In genomic region chr1:19156676-19157075, GRCh38 we compare ENCODE assay signal across 12 cellular contexts. TPM values are rescaled to one million over a fixed set of nuclear protein-coding genes. Genes with fewer than 3 reads are reported as not detected.
DNase-seq lines count a peak whose midpoint lies in the region; ATAC-seq, FAIRE-seq and TF ChIP-seq lines count a peak whose summit lies in the region.
"Had no signal": no experiment of that assay in that cellular context is flagged by ENCODE, and none has a peak within 500 bp of the region (broad histone marks: within the 10 kb centered on the region; RNA-seq: fewer than 3 reads in every experiment).

No MANE protein-coding gene starts in this region.

- TF ChIP-seq CTCF in activated CD8-positive, alpha-beta T cell treated with anti-CD3 and anti-CD28 coated beads for 36 hours (IDR thresholded peaks at IDR 0.05) = no peak
- TF ChIP-seq CTCF in glutamatergic neuron (IDR thresholded peaks at IDR 0.05; ENCODE audit: partially characterized antibody, unreplicated experiment) = no peak
- TF ChIP-seq CTCF in esophagus squamous epithelium (IDR thresholded peaks at IDR 0.05) = no peak

- no peak for ATAC-seq in activated CD8-positive, alpha-beta T cell treated with anti-CD3 and anti-CD28 coated beads for 36 hours
- no peak for ATAC-seq in SK-N-SH treated with all-trans-retinoic acid at 6 μM for 48 hours

- peaks cover 54 to 100% (median 82%) of the 10 kb centered on the region in 3 donors for H3K36me3 ChIP-seq in esophagus squamous epithelium

- no peaks in the 10 kb centered on the region for H3K27me3 Mint-ChIP-seq in activated CD8-positive, alpha-beta T cell treated with anti-CD3 and anti-CD28 coated beads for 36 hours
- peaks cover 1% of the 10 kb centered on the region for H3K27me3 Mint-ChIP-seq in glutamatergic neuron (ENCODE audit: unreplicated experiment)
- H3K27me3 Mint-ChIP-seq: central memory CD8-positive, alpha-beta T cell had no signal

- WGBS in esophagus squamous epithelium, 2 donors = 34 to 39% methylated on average over 5 of the region's 5 CpGs

- no peaks in the 10 kb centered on the region for H3K9me3 ChIP-seq in esophagus squamous epithelium
- H3K9me3 ChIP-seq: Peyer's patch had no signal

- intact Hi-C loops in activated CD8-positive, alpha-beta T cell treated with anti-CD3 and anti-CD28 coated beads for 36 hours (cut with micrococcal nuclease) = no loop called here
- intact Hi-C loops in esophagus squamous epithelium (cut with DNase I) = no loop called here

- peaks cover 84% of the 10 kb centered on the region for H3K36me3 Mint-ChIP-seq in activated CD8-positive, alpha-beta T cell treated with anti-CD3 and anti-CD28 coated beads for 36 hours (ENCODE audit: low read depth)
- peaks cover 4% of the 10 kb centered on the region for H3K36me3 Mint-ChIP-seq in glutamatergic neuron (ENCODE audit: unreplicated experiment)

- H3K9me3 Mint-ChIP-seq in activated CD8-positive, alpha-beta T cell treated with anti-CD3 and anti-CD28 coated beads for 36 hours = no peaks in the 10 kb centered on the region
- peaks cover 1% of the 10 kb centered on the region for H3K9me3 Mint-ChIP-seq in glutamatergic neuron (ENCODE audit: unreplicated experiment)
- H3K9me3 Mint-ChIP-seq: central memory CD8-positive, alpha-beta T cell had no signal

- POLR2A ChIA-PET in activated CD8-positive, alpha-beta T cell treated with anti-CD3 and anti-CD28 coated beads for 36 hours (lab: Charles Lee) = interaction anchor here (0.9 to 1.2 kb wide), 2 partner anchors 22 to 82 kb away, joined by 3 read pairs; no protein-coding TSS in a partner anchor

- FAIRE-seq in frontal cortex (lab: Jason Lieb, UNC) = no peak

- H3K27ac Mint-ChIP-seq in activated CD8-positive, alpha-beta T cell treated with anti-CD3 and anti-CD28 coated beads for 36 hours = peak overlapping the region; percentile 2
- no peak overlapping the region for H3K27ac Mint-ChIP-seq in glutamatergic neuron (ENCODE audit: unreplicated experiment)

- CTCF ChIA-PET in activated CD8-positive, alpha-beta T cell treated with anti-CD3 and anti-CD28 coated beads for 36 hours (lab: Charles Lee) = interaction anchor here (1.0 to 1.8 kb wide), 3 partner anchors 17 to 76 kb away, joined by 3 to 4 read pairs (median 3); no protein-coding TSS in a partner anchor

- H3K27me3 ChIP-seq in esophagus squamous epithelium = no peaks in the 10 kb centered on the region
- H3K27me3 ChIP-seq: Peyer's patch had no signal

- no peak for TF ChIP-seq POLR2A in esophagus squamous epithelium (IDR thresholded peaks at IDR 0.05)

- H3K4me3 ChIP-seq in esophagus squamous epithelium = no peak overlapping the region
- H3K4me3 ChIP-seq: Peyer's patch had no signal

- H3K4me3 Mint-ChIP-seq in activated CD8-positive, alpha-beta T cell treated with anti-CD3 and anti-CD28 coated beads for 36 hours = no peak overlapping the region
- no peak overlapping the region for H3K4me3 Mint-ChIP-seq in glutamatergic neuron (ENCODE audit: unreplicated experiment)
- H3K4me3 Mint-ChIP-seq: central memory CD8-positive, alpha-beta T cell had no signal

- H3K4me1 Mint-ChIP-seq in activated CD8-positive, alpha-beta T cell treated with anti-CD3 and anti-CD28 coated beads for 36 hours (ENCODE audit: low read depth) = no peaks in the 10 kb centered on the region
- H3K4me1 Mint-ChIP-seq in glutamatergic neuron (ENCODE audit: low read depth, unreplicated experiment) = no peaks in the 10 kb centered on the region
- H3K4me1 Mint-ChIP-seq: central memory CD8-positive, alpha-beta T cell had no signal

- peak overlapping the region in 2 of 4 donors; percentile 26 to 68 for H3K27ac ChIP-seq in esophagus squamous epithelium

- peaks cover 0 to 9% (median 2%) of the 10 kb centered on the region in 3 donors for H3K4me1 ChIP-seq in esophagus squamous epithelium
- H3K4me1 ChIP-seq: Peyer's patch had no signal

- peak; percentile 88 for DNase-seq in HT-29 (ENCODE audit: low spot score)
- no peak for DNase-seq in activated CD8-positive, alpha-beta T cell treated with anti-CD3 and anti-CD28 coated beads for 36 hours
- DNase-seq in frontal cortex (ENCODE audit: low spot score in 2 of 2) = peak; percentile 5 to 24
- DNase-seq in putamen (ENCODE audit: low spot score) = peak; percentile 49
- DNase-seq in glutamatergic neuron = no peak
- DNase-seq in NCI-H2107 treated with DMSO at 0.1 percent for 48 hours (lab: John Stamatoyannopoulos, UW; ENCODE audit: unreplicated experiment) = no peak
- DNase-seq in esophagus squamous epithelium (lab: John Stamatoyannopoulos, UW) = no peak
- DNase-seq: DMS 273 treated with DMSO at 0.1 percent for 48 hours, NCI-H1436 treated with DMSO at 0.1 percent for 48 hours had no signal

TF ChIP-seq in SK-N-SH treated with all-trans-retinoic acid at 6 μM for 48 hours, 23 proteins besides CTCF, POLR2A, EP300 and RAD21:
- TF ChIP-seq ARNTL (CRISPR knock-in tag; IDR thresholded peaks at IDR 0.05; ENCODE audit: borderline replicate concordance, low read depth) (no peak), ESRRG (CRISPR knock-in tag; IDR thresholded peaks at IDR 0.05) (no peak), ZNF565 (CRISPR knock-in tag; conservative IDR thresholded peaks at IDR 0.05; ENCODE audit: low read depth) (no peak), ZC3H10 (CRISPR knock-in tag; IDR thresholded peaks at IDR 0.05) (no peak), ZNF70 (CRISPR knock-in tag; IDR thresholded peaks at IDR 0.05) (no peak), POU6F1 (CRISPR knock-in tag; IDR thresholded peaks at IDR 0.05; ENCODE audit: borderline replicate concordance, low read depth) (no peak), ZNF8 (CRISPR knock-in tag; IDR thresholded peaks at IDR 0.05) (no peak), TSHZ2 (CRISPR knock-in tag; IDR thresholded peaks at IDR 0.05) (no peak), ZFP3 (CRISPR knock-in tag; IDR thresholded peaks at IDR 0.05) (no peak)
TF ChIP-seq in SK-N-SH treated with all-trans-retinoic acid at 6 μM for 48 hours: peak in this region for 0.

RNA-seq across cellular contexts. Expression of gene UBR4, which starts 53.4 kb away (rescaled TPM):
- 128 and 146 TPM in 2 replicates for total RNA-seq in HT-29 (2014; rRNA removed; shearing (Covaris generic))
- 100 to 1,000 TPM; 133 TPM for total RNA-seq in activated CD8-positive, alpha-beta T cell treated with anti-CD3 and anti-CD28 coated beads for 36 hours
- total RNA-seq in frontal cortex (69.7 TPM), glutamatergic neuron (ENCODE audit: unreplicated experiment) (176 TPM), esophagus squamous epithelium (100 to 1,000 TPM in 1 of 4 donors, 10 to 100 TPM in 3; 52.4 to 121 (median 88.3) TPM)

Comparison
In these comparisons a context has a peak if more than half of its experiments do, and no peak if none do; other contexts are left out.
1. DNase-seq: peak in HT-29 (single experiment), frontal cortex (2 of 2) and putamen (single experiment); none in activated CD8-positive, alpha-beta T cell treated with anti-CD3 and anti-CD28 coated beads for 36 hours (single experiment), glutamatergic neuron (single experiment), NCI-H2107 treated with DMSO at 0.1 percent for 48 hours (single experiment) and esophagus squamous epithelium (single experiment).